13 cellular contexts compared by ENCODE assay signal in genomic region chr5:143024227-143024920, GRCh38.
DNase-seq lines count a peak whose midpoint lies in the region; TF ChIP-seq lines count a peak whose summit lies in the region.
"Had no signal": no experiment of that assay in that cellular context is flagged by ENCODE, and none has a peak within 500 bp of the region (broad histone marks: within the 10 kb centered on the region; RNA-seq: fewer than 3 reads in every experiment).

No MANE protein-coding gene starts in this region.

- H3K4me3 ChIP-seq in OCI-LY3 (ENCODE audit: low read length) (peak overlapping the region; percentile 33; the same call in 1 of the 2 replicates), SK-N-SH (ENCODE audit: low read depth in 2 of 2, low read length in 1 of 2) (no peak overlapping the region)
- H3K4me3 ChIP-seq: thyroid gland had no signal

- H3K9me2 ChIP-seq in SK-N-SH, result no peaks in the 10 kb centered on the region

- 85% methylated on average over 5 of the region's 5 CpGs for WGBS in SK-N-SH (ENCODE audit: low lambda C conversion rate)

- CTCF ChIA-PET in SK-N-SH (lab: Yijun Ruan, JAX), result interaction anchor here (0.8 to 1.6 kb wide), 7 partner anchors 8 to 379 kb away, joined by 3 to 6 read pairs (median 4); partner anchors contain the start of gene NR3C1

- H3K27ac ChIP-seq in OCI-LY3 (ENCODE audit: low read length), result peak overlapping the region; percentile 97
- peak overlapping the region in 1 of 2 experiments; percentile 79; a peak in 2 of 4 replicates for H3K27ac ChIP-seq in SK-N-SH (ENCODE audit: low read depth in 2 of 2, low read length in 1 of 2)
- H3K27ac ChIP-seq: thyroid gland had no signal

- H3F3A ChIP-seq in SK-N-SH (replicated peaks; ENCODE audit: insufficient read depth), result no peaks in the 10 kb centered on the region

- no peak overlapping the region for H3K4me3 Mint-ChIP-seq in immature natural killer cell

- POLR2A ChIA-PET in SK-N-SH (lab: Yijun Ruan, JAX), result interaction anchor here (0.6 kb wide), 1 partner anchor 8 kb away, joined by 3 read pairs; no protein-coding TSS in a partner anchor

- H3K9me3 ChIP-seq in OCI-LY3 (ENCODE audit: insufficient read depth, low read length) (no peaks in the 10 kb centered on the region), SK-N-SH (no peaks in the 10 kb centered on the region)
- H3K9me3 ChIP-seq: thyroid gland had no signal

- H3K36me3 Mint-ChIP-seq in immature natural killer cell, result peaks cover 7 to 14% (median 13%) of the 10 kb centered on the region in 3 donors

- H2AFZ ChIP-seq in OCI-LY3 (ENCODE audit: low read depth, low read length), result no peak overlapping the region
- H2AFZ ChIP-seq in SK-N-SH (ENCODE audit: low read depth), result no peak overlapping the region

- peaks cover 52 to 64% of the 10 kb centered on the region in 2 donors for H3K4me1 Mint-ChIP-seq in immature natural killer cell

- no peak for TF ChIP-seq RAD21 in SK-N-SH (IDR thresholded peaks at IDR 0.05; ENCODE audit: low read length)

- H4K20me1 ChIP-seq in OCI-LY3 (ENCODE audit: insufficient read depth, low read length) (no peaks in the 10 kb centered on the region), SK-N-SH (ENCODE audit: insufficient read depth) (no peaks in the 10 kb centered on the region)

- H3K4me1 ChIP-seq in OCI-LY3 (ENCODE audit: low read length) (peaks cover 71% of the 10 kb centered on the region), SK-N-SH (ENCODE audit: control insufficient read depth in 1 of 2, insufficient read depth in 2 of 2, low read depth in 1 of 2, low read length in 1 of 2) (peaks cover 4 to 41% of the 10 kb centered on the region in 2 experiments; a peak in 2 of 4 replicates)

- H3K79me2 ChIP-seq in OCI-LY3 (ENCODE audit: low read length) (peaks cover 3% of the 10 kb centered on the region; the same call in 1 of the 2 replicates), SK-N-SH (ENCODE audit: insufficient read depth) (no peaks in the 10 kb centered on the region)

- H3K9me3 Mint-ChIP-seq in immature natural killer cell, result peaks cover 0 to 2% (median 0%) of the 10 kb centered on the region in 6 donors

- TF ChIP-seq CTCF in OCI-LY3 (IDR thresholded peaks at IDR 0.05; ENCODE audit: low read depth, low read length) (no peak), SK-N-SH (IDR thresholded peaks at IDR 0.05) (no peak)

- no peaks in the 10 kb centered on the region for H3K27me3 ChIP-seq in OCI-LY3 (ENCODE audit: low read depth, low read length)
- H3K27me3 ChIP-seq in SK-N-SH (ENCODE audit: insufficient read depth), result no peaks in the 10 kb centered on the region
- H3K27me3 ChIP-seq: thyroid gland had no signal

- H3K9ac ChIP-seq in OCI-LY3 (ENCODE audit: low read length), result peak overlapping the region; percentile 73
- H3K9ac ChIP-seq in SK-N-SH, result no peak overlapping the region

- peaks cover 2 to 6% (median 3%) of the 10 kb centered on the region in 3 donors for H3K27me3 Mint-ChIP-seq in immature natural killer cell (ENCODE audit: low read depth in 3 of 3)

- H3K27ac Mint-ChIP-seq in immature natural killer cell, result peak overlapping the region; percentile 39 to 79 (median 70)

- no peak for TF ChIP-seq EP300 in SK-N-SH (IDR thresholded peaks at IDR 0.05; ENCODE audit: borderline replicate concordance in 1 of 2, low read depth in 1 of 2, low read length in 1 of 2)

- DNase-seq in NCI-H1417 (lab: John Stamatoyannopoulos, UW), result peak in 2 of 3 experiments; percentile 39 to 54
- no peak for DNase-seq in NCI-H1417 treated with DMSO at 0.1 percent for 48 hours (lab: John Stamatoyannopoulos, UW)
- peak; percentile 84 for DNase-seq in NCI-H1092 treated with DMSO at 0.1 percent for 48 hours (lab: John Stamatoyannopoulos, UW)
- no peak for DNase-seq in immature natural killer cell
- no peak for DNase-seq in NOMO-1 (lab: John Stamatoyannopoulos, UW; ENCODE audit: unreplicated experiment in 2 of 2)
- no peak for DNase-seq in SK-N-SH
- no peak for DNase-seq in AG08396 (ENCODE audit: low spot score)
- DNase-seq: 8988T, H7, kidney glomerular epithelial cell, small intestine had no signal

- H3K36me3 ChIP-seq in OCI-LY3 (replicated peaks; ENCODE audit: low read depth, low read length), result no peaks in the 10 kb centered on the region
- peaks cover 0 to 7% of the 10 kb centered on the region in 2 experiments for H3K36me3 ChIP-seq in SK-N-SH (replicated peaks in 1 of 2; ENCODE audit: control insufficient read depth in 1 of 2, insufficient read depth in 2 of 2, low read length in 1 of 2)
- H3K36me3 ChIP-seq: thyroid gland had no signal

- peak overlapping the region; percentile 63 for H3K4me2 ChIP-seq in OCI-LY3 (ENCODE audit: low read length)
- H3K4me2 ChIP-seq in SK-N-SH, result no peak overlapping the region

TF ChIP-seq in SK-N-SH, 30 proteins besides CTCF, POLR2A, EP300 and RAD21:
- no peak for TF ChIP-seq GATA2 (CRISPR knock-in tag; IDR thresholded peaks at IDR 0.05)
- no peak for TF ChIP-seq GABPA (IDR thresholded peaks at IDR 0.05; ENCODE audit: low read depth)
- TF ChIP-seq TAF1 (IDR thresholded peaks at IDR 0.05; ENCODE audit: borderline replicate concordance, low read depth, low read length), result no peak
- no peak for TF ChIP-seq FOXJ3 (CRISPR knock-in tag; IDR thresholded peaks at IDR 0.05)
- TF ChIP-seq JUND (IDR thresholded peaks at IDR 0.05), result no peak

Comparison
In these comparisons a context has a peak if more than half of its experiments do, and no peak if none do; other contexts are left out.
1. DNase-seq: peak in NCI-H1417 (2 of 3) and NCI-H1092 treated with DMSO at 0.1 percent for 48 hours (single experiment); none in NCI-H1417 treated with DMSO at 0.1 percent for 48 hours (single experiment), immature natural killer cell (0 of 3), NOMO-1 (0 of 2), SK-N-SH (single experiment) and AG08396 (single experiment).